ENCODE assay signal across 8 cellular contexts in the genomic region with DNA sequence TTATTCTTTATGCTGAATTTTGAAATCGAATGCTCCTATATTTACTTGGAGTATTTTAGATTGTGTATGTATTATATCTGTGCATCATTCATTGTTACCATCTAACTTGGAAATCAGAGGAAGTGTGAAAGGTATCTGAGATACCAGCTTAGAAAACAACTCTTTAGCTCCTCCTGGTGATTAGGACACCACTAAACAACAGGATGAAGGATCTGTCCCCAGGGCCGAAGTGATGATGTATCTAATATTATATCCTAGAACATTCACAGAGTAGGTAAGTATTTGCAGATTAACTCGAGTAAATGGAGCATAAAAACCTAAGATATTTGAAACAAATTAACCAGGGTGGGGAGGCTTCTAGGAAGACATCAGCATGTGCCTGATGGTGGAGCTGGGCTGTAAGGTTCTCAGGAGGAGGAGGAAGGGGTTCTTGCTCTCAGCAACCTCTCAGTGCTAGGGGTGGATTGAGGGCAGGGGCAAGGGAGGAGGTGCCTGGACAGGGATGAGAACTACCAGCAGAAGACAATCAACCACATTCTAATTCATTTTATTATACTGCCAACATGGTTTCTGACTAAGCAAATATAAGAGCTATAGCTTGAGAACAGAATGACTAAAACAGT. TPM values are rescaled to one million over a fixed set of nuclear protein-coding genes. Genes with fewer than 3 reads are reported as not detected.
DNase-seq lines count a peak whose midpoint lies in the region; ATAC-seq and TF ChIP-seq lines count a peak whose summit lies in the region.

No MANE protein-coding gene starts in this region.

- H3K36me3 ChIP-seq in BJ (ENCODE audit: control insufficient read depth, insufficient read depth, low read length) (no peaks in the 10 kb centered on the region), OCI-LY1 (ENCODE audit: insufficient read depth, low read length) (no peaks in the 10 kb centered on the region), colonic mucosa (no peaks in the 10 kb centered on the region), neural progenitor cell (no peaks in the 10 kb centered on the region)

- H3K4me1 ChIP-seq in OCI-LY1 (ENCODE audit: insufficient read depth, low read length, severe bottlenecking) (peaks cover 30% of the 10 kb centered on the region), colonic mucosa (no peaks in the 10 kb centered on the region), neural progenitor cell (peaks cover 10% of the 10 kb centered on the region)

- TF ChIP-seq CTCF in BJ (IDR thresholded peaks at IDR 0.05; ENCODE audit: insufficient read depth, low read depth, low read length) (peak; percentile 56), GM12874 (IDR thresholded peaks at IDR 0.05; ENCODE audit: insufficient read depth, low read depth, low read length) (peak; percentile 23; the same call in 1 of the 2 replicates), OCI-LY1 (IDR thresholded peaks at IDR 0.05; ENCODE audit: low read length) (peak; percentile 72), colonic mucosa (IDR thresholded peaks at IDR 0.05) (peak; percentile 29), neural progenitor cell (IDR thresholded peaks at IDR 0.05) (peak; percentile 49)

- H3K9ac ChIP-seq in OCI-LY1 (ENCODE audit: low read length) = no peak overlapping the region
- no peak overlapping the region for H3K9ac ChIP-seq in colonic mucosa (ENCODE audit: low read depth in 2 of 2, low read length in 2 of 2)
- no peak overlapping the region for H3K9ac ChIP-seq in neural progenitor cell

- POLR2A ChIA-PET in BJ (lab: Charles Lee) = interaction anchor here (0.6 kb wide), 1 partner anchor 303 kb away, joined by 3 read pairs; no protein-coding TSS in a partner anchor

- no peaks in the 10 kb centered on the region for H3K9me3 ChIP-seq in OCI-LY1 (ENCODE audit: low read length)
- H3K9me3 ChIP-seq in colonic mucosa = no peaks in the 10 kb centered on the region
- H3K9me3 ChIP-seq in neural progenitor cell (ENCODE audit: low read depth) = no peaks in the 10 kb centered on the region

- H3F3A ChIP-seq in OCI-LY1 (ENCODE audit: insufficient read depth, low read length) (0 out of 2 replicates have a peak, but pooled peaks cover 9% of the 10 kb centered on the region), neural progenitor cell (ENCODE audit: low read depth) (peaks cover 15% of the 10 kb centered on the region)

- H3K4me2 ChIP-seq in OCI-LY1 (ENCODE audit: low read length) (no peak overlapping the region), neural progenitor cell (no peak overlapping the region)

- H3K4me3 Mint-ChIP-seq in neural progenitor cell = peak overlapping the region; percentile 88

- no peaks in the 10 kb centered on the region for H3K9me2 ChIP-seq in OCI-LY1 (ENCODE audit: low read depth, low read length)

- no peaks in the 10 kb centered on the region for H3K27me3 ChIP-seq in BJ (ENCODE audit: control insufficient read depth, insufficient read depth, low read length)
- H3K27me3 ChIP-seq in OCI-LY1 (ENCODE audit: insufficient read depth, low read length) = no peaks in the 10 kb centered on the region
- no peaks in the 10 kb centered on the region for H3K27me3 ChIP-seq in colonic mucosa
- peaks cover 43% of the 10 kb centered on the region for H3K27me3 ChIP-seq in neural progenitor cell

- H3K79me2 ChIP-seq in OCI-LY1 (ENCODE audit: insufficient read depth, low read length) (no peaks in the 10 kb centered on the region), neural progenitor cell (ENCODE audit: low read depth) (peaks cover 20% of the 10 kb centered on the region)

- H3K27ac ChIP-seq in OCI-LY1 (ENCODE audit: low read depth, low read length, poor library complexity, severe bottlenecking) (no peak overlapping the region), colonic mucosa (no peak overlapping the region), neural progenitor cell (no peak overlapping the region)

- peaks cover 22% of the 10 kb centered on the region for H3K4me1 Mint-ChIP-seq in neural progenitor cell

- H3K36me3 Mint-ChIP-seq in neural progenitor cell = no peaks in the 10 kb centered on the region

- intact Hi-C loops in colonic mucosa (cut with DNase I) = no loop called here

- no peak overlapping the region for H3K27ac Mint-ChIP-seq in neural progenitor cell

- no peaks in the 10 kb centered on the region for H3K9me3 Mint-ChIP-seq in neural progenitor cell

- H4K20me1 ChIP-seq in OCI-LY1 (ENCODE audit: insufficient read depth, low read length) = no peaks in the 10 kb centered on the region
- H4K20me1 ChIP-seq in neural progenitor cell (ENCODE audit: low read depth) = peaks cover 20% of the 10 kb centered on the region

- ATAC-seq in HG02970 (IDR thresholded peaks at IDR 0.05; ENCODE audit: low FRiP score, unreplicated experiment) = no peak
- no peak for ATAC-seq in HG02763 (IDR thresholded peaks at IDR 0.05; ENCODE audit: unreplicated experiment)
- no peak for ATAC-seq in HG03108 (IDR thresholded peaks at IDR 0.05; ENCODE audit: unreplicated experiment)

- no peak for DNase-seq in BJ (ENCODE audit: low read depth)
- DNase-seq in colonic mucosa = no peak
- peak; percentile 27 for DNase-seq in neural progenitor cell (ENCODE audit: low spot score)

- CTCF ChIA-PET in BJ (lab: Yijun Ruan, JAX) = interaction anchor here (0.6 to 11.5 kb wide), 33 partner anchors 14 to 517 kb away, joined by 3 to 152 read pairs (median 3); a partner anchor contains a TSS

- no peak overlapping the region for H3K4me3 ChIP-seq in BJ (ENCODE audit: low read depth, low read length)
- no peak overlapping the region for H3K4me3 ChIP-seq in OCI-LY1 (ENCODE audit: low read depth, low read length, poor library complexity, severe bottlenecking)
- no peak overlapping the region for H3K4me3 ChIP-seq in colonic mucosa
- H3K4me3 ChIP-seq in neural progenitor cell = no peak overlapping the region

- peaks cover 35% of the 10 kb centered on the region for H3K27me3 Mint-ChIP-seq in neural progenitor cell (ENCODE audit: insufficient read depth, low read depth)

- H2AFZ ChIP-seq in OCI-LY1 (ENCODE audit: low read length) (no peak overlapping the region), neural progenitor cell (replicated peaks) (no peak overlapping the region)

RNA-seq across cellular contexts. Expression of a gene that starts 2.6 kb away (rescaled TPM):
- polyA plus RNA-seq in BJ (2011; rRNA removed) = 6.9 and 11.4 TPM in 2 replicates
- 7.6 and 11.7 TPM in 2 replicates for polyA minus RNA-seq in BJ (2011; rRNA and poly(A)+ RNA removed)
- total RNA-seq in colonic mucosa (10 to 100 TPM; 13.7 to 32.5 TPM), neural progenitor cell (ENCODE audit: low replicate concordance) (17.0 and 22.3 TPM in 2 replicates)
